In genomic region chr2:54728669-54729120, GRCh38 we compare ENCODE assay signal across 1 cellular context.
TF ChIP-seq lines count a peak whose summit lies in the region.

No MANE protein-coding gene starts in this region.

TF ChIP-seq in HepG2, 621 proteins besides CTCF, POLR2A, EP300 and RAD21 (continued from another document):
- TF ChIP-seq, protein P1, sequence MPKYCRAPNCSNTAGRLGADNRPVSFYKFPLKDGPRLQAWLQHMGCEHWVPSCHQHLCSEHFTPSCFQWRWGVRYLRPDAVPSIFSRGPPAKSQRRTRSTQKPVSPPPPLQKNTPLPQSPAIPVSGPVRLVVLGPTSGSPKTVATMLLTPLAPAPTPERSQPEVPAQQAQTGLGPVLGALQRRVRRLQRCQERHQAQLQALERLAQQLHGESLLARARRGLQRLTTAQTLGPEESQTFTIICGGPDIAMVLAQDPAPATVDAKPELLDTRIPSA (CRISPR knock-in tag; IDR thresholded peaks at IDR 0.05; ENCODE audit: borderline replicate concordance): no peak
